In genomic region chr12:132142679-132143327, GRCh38 we compare ENCODE assay signal across 9 cellular contexts. TPM values are rescaled to one million over a fixed set of nuclear protein-coding genes. Genes with fewer than 3 reads are reported as not detected.
DNase-seq lines count a peak whose midpoint lies in the region; ATAC-seq and TF ChIP-seq lines count a peak whose summit lies in the region.
"Had no signal": no experiment of that assay in that cellular context is flagged by ENCODE, and none has a peak within 500 bp of the region (broad histone marks: within the 10 kb centered on the region; RNA-seq: fewer than 3 reads in every experiment).

No MANE protein-coding gene starts in this region.

- peak overlapping the region; percentile 96 for H3K4me3 Mint-ChIP-seq in activated naive CD4-positive, alpha-beta T cell treated with anti-CD3 and anti-CD28 coated beads, Interleukin-2, amount 50 U/mL, for 24 hours
- peak overlapping the region; percentile 70 for H3K4me3 Mint-ChIP-seq in memory B cell

- H3K36me3 Mint-ChIP-seq in activated naive CD4-positive, alpha-beta T cell treated with anti-CD3 and anti-CD28 coated beads, Interleukin-2, amount 50 U/mL, for 24 hours, result peaks cover 9% of the 10 kb centered on the region
- H3K36me3 Mint-ChIP-seq in memory B cell, result peaks cover 12% of the 10 kb centered on the region

- no peak for ATAC-seq in memory B cell (ENCODE audit: low read depth)
- ATAC-seq in upper lobe of left lung (ENCODE audit: low FRiP score in 2 of 2), result no peak

- DNase-seq in activated naive CD4-positive, alpha-beta T cell treated with Interleukin-2 at 50 U/mL for 16 hours, result no peak
- DNase-seq in astrocyte of the spinal cord (ENCODE audit: low read depth, low spot score) (no peak), memory B cell (ENCODE audit: low spot score in 2 of 2) (no peak), upper lobe of left lung (peak; percentile 6 to 83), HCEC 1CT (no peak), NOMO-1 treated with DMSO at 0.1 percent for 48 hours (lab: John Stamatoyannopoulos, UW; ENCODE audit: unreplicated experiment) (no peak), putamen (ENCODE audit: low spot score) (no peak)
- DNase-seq: activated CD4-positive, alpha-beta T cell treated with anti-CD3 and anti-CD28 coated beads, Interleukin-2, amount 50 U/mL, for 1 hour had no signal

- no peak for TF ChIP-seq POLR2A in upper lobe of left lung (IDR thresholded peaks at IDR 0.05)

- H3K4me3 ChIP-seq in astrocyte of the spinal cord (ENCODE audit: low read depth, low read length) (peak overlapping the region; percentile 81), upper lobe of left lung (peak overlapping the region in 3 of 4 donors; percentile 95 to 100 (median 96))

- H3K27ac Mint-ChIP-seq in activated naive CD4-positive, alpha-beta T cell treated with anti-CD3 and anti-CD28 coated beads, Interleukin-2, amount 50 U/mL, for 24 hours, result peak overlapping the region; percentile 94
- H3K27ac Mint-ChIP-seq in memory B cell, result peak overlapping the region; percentile 63

- no peaks in the 10 kb centered on the region for H3K9me3 ChIP-seq in upper lobe of left lung

- no peaks in the 10 kb centered on the region for H3K27me3 Mint-ChIP-seq in activated naive CD4-positive, alpha-beta T cell treated with anti-CD3 and anti-CD28 coated beads, Interleukin-2, amount 50 U/mL, for 24 hours
- no peaks in the 10 kb centered on the region for H3K27me3 Mint-ChIP-seq in memory B cell

- in situ Hi-C loops in astrocyte of the spinal cord (cut with HindIII; ENCODE audit: low sequenced_read_pairs), result no loop called here

- no peaks in the 10 kb centered on the region for H3K9me3 Mint-ChIP-seq in activated naive CD4-positive, alpha-beta T cell treated with anti-CD3 and anti-CD28 coated beads, Interleukin-2, amount 50 U/mL, for 24 hours
- no peaks in the 10 kb centered on the region for H3K9me3 Mint-ChIP-seq in memory B cell

- peaks cover 33% of the 10 kb centered on the region for H3K4me1 Mint-ChIP-seq in activated naive CD4-positive, alpha-beta T cell treated with anti-CD3 and anti-CD28 coated beads, Interleukin-2, amount 50 U/mL, for 24 hours
- H3K4me1 Mint-ChIP-seq in memory B cell, result peaks cover 22% of the 10 kb centered on the region

- H3K27ac ChIP-seq in upper lobe of left lung, result no peak overlapping the region

- 84 to 85% methylated on average over 24 of the region's 24 CpGs for WGBS in upper lobe of left lung, 2 donors

- peaks cover 20 to 42% (median 24%) of the 10 kb centered on the region in 4 donors for H3K4me1 ChIP-seq in upper lobe of left lung

- peaks cover 7 to 59% (median 44%) of the 10 kb centered on the region in 4 donors for H3K36me3 ChIP-seq in upper lobe of left lung

- TF ChIP-seq CTCF in astrocyte of the spinal cord (IDR thresholded peaks at IDR 0.05; ENCODE audit: low read depth, low read length) (no peak), upper lobe of left lung (IDR thresholded peaks at IDR 0.05) (no peak)

- H3K27me3 ChIP-seq in upper lobe of left lung, result no peaks in the 10 kb centered on the region

- no peak for TF ChIP-seq EP300 in upper lobe of left lung (IDR thresholded peaks at IDR 0.05)

RNA-seq across cellular contexts. Expression of gene DDX51, which starts 1.3 kb away (rescaled TPM):
- total RNA-seq in upper lobe of left lung, result 10 to 100 TPM in 5 of 6 donors, 1 to 10 TPM in 1; 8.7 to 23.5 (median 19.2) TPM

RNA-seq across cellular contexts. Expression of gene NOC4L, which starts 1.5 kb away (rescaled TPM):
- 10 to 100 TPM in 5 of 6 donors, 1 to 10 TPM in 1; 7.4 to 22.4 (median 19.2) TPM for total RNA-seq in upper lobe of left lung

Comparison
In these comparisons a context has a peak if more than half of its experiments do, and no peak if none do; other contexts are left out.
1. DNase-seq: peak in upper lobe of left lung (2 of 2); none in activated naive CD4-positive, alpha-beta T cell treated with Interleukin-2 at 50 U/mL for 16 hours (single experiment), astrocyte of the spinal cord (single experiment), memory B cell (0 of 2), HCEC 1CT (single experiment), NOMO-1 treated with DMSO at 0.1 percent for 48 hours (single experiment) and putamen (single experiment).